ENCODE assay signal across 8 cellular contexts in genomic region chr1:55071477-55071876, GRCh38. TPM values are rescaled to one million over a fixed set of nuclear protein-coding genes. Genes with fewer than 3 reads are reported as not detected.
A peak's percentile ranks its signal among the peaks of the same experiment; 100 is the strongest.
DNase-seq lines count a peak whose midpoint lies in the region; ATAC-seq and TF ChIP-seq lines count a peak whose summit lies in the region.

No MANE protein-coding gene starts in this region.

- H2AK5ac ChIP-seq in mesendoderm (ENCODE audit: low read length): no peak overlapping the region

- DNase-seq in AG04449 (ENCODE audit: low read depth, low spot score) (no peak), NCI-H446 (lab: John Stamatoyannopoulos, UW) (peak; percentile 42 to 61), brain microvascular endothelial cell (peak; percentile 67), mesendoderm (peak; percentile 89), KG1 (lab: John Stamatoyannopoulos, UW) (no peak), HuH-7.5 (ENCODE audit: low spot score) (no peak), T-cell (no peak)

- H3K79me2 ChIP-seq in mesendoderm (ENCODE audit: control insufficient read depth, insufficient read depth, low read length): no peaks in the 10 kb centered on the region

- H3K4me1 ChIP-seq in mesendoderm (ENCODE audit: control insufficient read depth, low read depth, low read length): no peaks in the 10 kb centered on the region

- H3K27me3 Mint-ChIP-seq in T-cell: no peaks in the 10 kb centered on the region

- H3K4me3 ChIP-seq in AG04449 (ENCODE audit: low read depth, low read length) (no peak overlapping the region), brain microvascular endothelial cell (ENCODE audit: low read depth, low read length) (no peak overlapping the region), mesendoderm (ENCODE audit: low read length) (no peak overlapping the region)

- H4K8ac ChIP-seq in mesendoderm (ENCODE audit: low read depth, low read length): no peak overlapping the region

- peaks cover 50% of the 10 kb centered on the region for H3K36me3 ChIP-seq in brain microvascular endothelial cell (replicated peaks)
- peaks cover 10% of the 10 kb centered on the region for H3K36me3 ChIP-seq in mesendoderm (ENCODE audit: control insufficient read depth, insufficient read depth, low read length)

- H3K56ac ChIP-seq in mesendoderm (ENCODE audit: low read length): no peak overlapping the region

- no peak overlapping the region for H2BK120ac ChIP-seq in mesendoderm (ENCODE audit: low read depth, low read length)

- H3K4me1 Mint-ChIP-seq in T-cell: no peaks in the 10 kb centered on the region

- TF ChIP-seq CTCF in AG04449 (IDR thresholded peaks at IDR 0.05; ENCODE audit: insufficient read depth, low read length, missing control alignments): peak; percentile 73
- TF ChIP-seq CTCF in GM12872 (IDR thresholded peaks at IDR 0.05; ENCODE audit: insufficient read depth, low read depth, low read length): peak; percentile 63; the same call in 2 of the 3 replicates
- peak; percentile 72 for TF ChIP-seq CTCF in brain microvascular endothelial cell (IDR thresholded peaks at IDR 0.05; ENCODE audit: low read depth, low read length, missing control alignments)

- no peak overlapping the region for H3K18ac ChIP-seq in mesendoderm (ENCODE audit: low read length)

- H3K27me3 ChIP-seq in brain microvascular endothelial cell (replicated peaks): no peaks in the 10 kb centered on the region
- H3K27me3 ChIP-seq in mesendoderm (ENCODE audit: insufficient read depth, low read length, poor library complexity): no peaks in the 10 kb centered on the region

- POLR2A ChIA-PET in AG04449 (lab: Yijun Ruan, JAX): no interaction called here
- POLR2A ChIA-PET in T-cell (lab: Charles Lee): no interaction called here

- H3K4me2 ChIP-seq in mesendoderm (ENCODE audit: low read length): no peak overlapping the region

- H3K79me1 ChIP-seq in mesendoderm (ENCODE audit: low read length): no peaks in the 10 kb centered on the region

- CTCF ChIA-PET in AG04449 (lab: Yijun Ruan, JAX): interaction anchor here (0.7 to 3.1 kb wide), 15 partner anchors 9 to 1513 kb away, joined by 3 to 29 read pairs (median 6); no protein-coding TSS in a partner anchor
- CTCF ChIA-PET in T-cell (lab: Charles Lee): interaction anchor here in 1 of 2 donors (0.6 kb wide), 1 partner anchor 17 kb away, joined by 3 read pairs; no protein-coding TSS in a partner anchor

- H3K4me3 Mint-ChIP-seq in T-cell: no peak overlapping the region

- peaks cover 74% of the 10 kb centered on the region for H3K36me3 Mint-ChIP-seq in T-cell

- peak overlapping the region in 1 of 2 donors; percentile 2 for H3K27ac Mint-ChIP-seq in T-cell

- H3K23ac ChIP-seq in mesendoderm (ENCODE audit: low read length): peak overlapping the region; percentile 67

- no peak overlapping the region for H3K27ac ChIP-seq in brain microvascular endothelial cell
- H3K27ac ChIP-seq in mesendoderm (ENCODE audit: low read depth, low read length): no peak overlapping the region

- in situ Hi-C loops in brain microvascular endothelial cell (cut with HindIII; ENCODE audit: low pct_ligation_motif_present, low sequenced_read_pairs): no loop called here

- no peak overlapping the region for H4K5ac ChIP-seq in mesendoderm (ENCODE audit: low read length)

- no peak overlapping the region for H3K9ac ChIP-seq in mesendoderm (ENCODE audit: low read length)

- ATAC-seq in T-cell (replicated peaks in 1 of 4): no peak

- WGBS in mesendoderm (ENCODE audit: extremely low coverage, insufficient coverage, low lambda C conversion rate): no CpG with 5 or more reads among the region's 8 CpGs

- no peak overlapping the region for H2BK15ac ChIP-seq in mesendoderm (replicated peaks; ENCODE audit: low read depth)

- no peaks in the 10 kb centered on the region for H3K9me3 Mint-ChIP-seq in T-cell

- H3K4ac ChIP-seq in mesendoderm (ENCODE audit: low read depth, low read length): no peak overlapping the region

- no peak overlapping the region for H2BK5ac ChIP-seq in mesendoderm (ENCODE audit: low read length)

RNA-seq across cellular contexts. Expression of gene PCSK9, which starts 32.1 kb away (rescaled TPM):
- 31.2 TPM for polyA plus RNA-seq in mesendoderm (2013, experiment 1 of 2)
- polyA plus RNA-seq in mesendoderm (2013, experiment 2 of 2): 32.2 TPM
- total RNA-seq in T-cell: under 1 TPM in 3 of 5 donors, not detected in 2; 0.30 to 0.38 (median 0.35) TPM

Comparison
In these comparisons a context has a peak if more than half of its experiments do, and no peak if none do; other contexts are left out.
1. DNase-seq: peak in NCI-H446 (2 of 2), brain microvascular endothelial cell (single experiment) and mesendoderm (single experiment); none in AG04449 (single experiment), KG1 (single experiment), HuH-7.5 (single experiment) and T-cell (0 of 34).
2. Peak in every context shown above with its lines, with median percentiles within 50 percentile points of each other: CTCF ChIP-seq.